1 cellular context compared by ENCODE assay signal in genomic region chr11:6646631-6647281, GRCh38.
TF ChIP-seq lines count a peak whose summit lies in the region.

No MANE protein-coding gene starts in this region.

TF ChIP-seq in GM23338, 12 proteins besides CTCF, POLR2A, EP300 and RAD21 (continued from another document):
- no peak for TF ChIP-seq ETS1 (IDR thresholded peaks at IDR 0.05)
- no peak for TF ChIP-seq STAT1 (IDR thresholded peaks at IDR 0.05; ENCODE audit: unreplicated experiment)
- TF ChIP-seq NANOG (IDR thresholded peaks at IDR 0.05; ENCODE audit: borderline replicate concordance), result no peak
- no peak for TF ChIP-seq REST (IDR thresholded peaks at IDR 0.05; ENCODE audit: unreplicated experiment)
- no peak for TF ChIP-seq EZH2phosphoT487 (IDR thresholded peaks at IDR 0.05; ENCODE audit: unreplicated experiment)
- TF ChIP-seq POLR2AphosphoS5 (IDR thresholded peaks at IDR 0.05; ENCODE audit: low read depth), result no peak
